Comparison of ENCODE assay signal across 26 cellular contexts in genomic region chr11:71357414-71357813, GRCh38.
"Had no signal": no experiment of that assay in that cellular context is flagged by ENCODE, and none has a peak within 500 bp of the region (broad histone marks: within the 10 kb centered on the region; RNA-seq: fewer than 3 reads in every experiment).

No MANE protein-coding gene starts in this region.

- H3K4me3 ChIP-seq: stomach, suprapubic skin, testis, thoracic aorta, thyroid gland, tibial artery, tibial nerve, transverse colon, upper lobe of left lung, upper lobe of right lung, uterus, vagina had no signal

- ATAC-seq: stimulated activated effector memory CD8-positive, alpha-beta T cell treated with anti-CD3 and anti-CD28 coated beads, Interleukin-12 subunit alpha, Interleukin-12 subunit beta, amount 100 ng/mL, for 72 hours; stimulated activated memory B cell treated with anti-CD40 and anti-IgM and Interleukin-4, amounts not matched to agents 10 μg/mL and 1 μg/mL and 100 μg/mL, for 72 hours; stimulated activated naive B cell treated with anti-CD40 and anti-IgM and Interleukin-4, amounts not matched to agents 10 μg/mL and 1 μg/mL and 100 μg/mL, for 72 hours; stimulated activated naive CD8-positive, alpha-beta T cell treated with anti-CD3 and anti-CD28 coated beads, Interleukin-15, amount 100 ng/mL, for 72 hours; stimulated activated naive CD8-positive, alpha-beta T cell treated with anti-CD3 and anti-CD28 coated beads, Interleukin-15, Interleukin-2, amounts not matched to agents 100 U/mL and 50 U/mL, for 24 hours; upper lobe of right lung had no signal

- H3K36me3 ChIP-seq: stomach, suprapubic skin, thoracic aorta, thyroid gland, tibial artery, tibial nerve, transverse colon, upper lobe of left lung, upper lobe of right lung, uterus, vagina had no signal

- H3K27ac ChIP-seq: stomach, suprapubic skin, testis, thoracic aorta, thyroid gland, tibial artery, tibial nerve, transverse colon, upper lobe of left lung, upper lobe of right lung, uterus, vagina had no signal

- H3K4me1 ChIP-seq: stomach, suprapubic skin, testis, thyroid gland, tibial artery, tibial nerve, transverse colon, upper lobe of left lung, upper lobe of right lung, uterus, vagina had no signal

- DNase-seq: stimulated activated CD4-positive, alpha-beta T cell treated with anti-CD3 and anti-CD28 coated beads, Interleukin-2, amount 100 ng/mL, for 48 hours; stimulated activated CD4-positive, alpha-beta T cell treated with anti-CD3 and anti-CD28 coated beads, Interleukin-4, amount 100 ng/mL, for 1 hour; stimulated activated CD4-positive, alpha-beta T cell treated with anti-CD3 and anti-CD28 coated beads, Interleukin-4, amount 100 ng/mL, for 24 hours; stimulated activated CD4-positive, alpha-beta T cell treated with anti-CD3 and anti-CD28 coated beads, Interleukin-4, amount 100 ng/mL, for 4 hours; stimulated activated CD8-positive, alpha-beta memory T cell treated with anti-CD3 and anti-CD28 coated beads, Interleukin-4, amount 100 ng/mL, for 48 hours; stimulated activated naive B cell treated with anti-CD40 and anti-IgM and Interleukin-4, amounts not matched to agents 10 μg/mL and 1 μg/mL and 100 μg/mL, for 72 hours; stimulated activated naive CD4-positive, alpha-beta T cell; stimulated activated naive CD4-positive, alpha-beta T cell treated with Interleukin-2 at 50 U/mL for 16 hours; stimulated activated naive CD8-positive, alpha-beta T cell treated with anti-CD3 and anti-CD28 coated beads, Interleukin-15, amount 100 ng/mL, for 72 hours; stimulated activated naive CD8-positive, alpha-beta T cell treated with anti-CD3 and anti-CD28 coated beads, Interleukin-15, Interleukin-2, amounts not matched to agents 100 U/mL and 50 U/mL, for 24 hours; stomach; substantia nigra; testis; thyroid gland; tibial artery; transverse colon; trophoblast cell; upper lobe of left lung; upper lobe of right lung; uterus had no signal

- H3K27me3 ChIP-seq: testis, thyroid gland, tibial nerve, transverse colon, upper lobe of left lung, upper lobe of right lung, uterus, vagina had no signal

- H3K9me3 ChIP-seq: stomach, suprapubic skin, testis, thoracic aorta, thyroid gland, tibial nerve, transverse colon, upper lobe of left lung, upper lobe of right lung, uterus, vagina had no signal
